Comparison of ENCODE assay signal across 18 cellular contexts in genomic region chr2:145626301-145626700, GRCh38.
A peak's percentile ranks its signal among the peaks of the same experiment; 100 is the strongest.
DNase-seq lines count a peak whose midpoint lies in the region; ATAC-seq, FAIRE-seq and TF ChIP-seq lines count a peak whose summit lies in the region.
"Had no signal": no experiment of that assay in that cellular context is flagged by ENCODE, and none has a peak within 500 bp of the region (broad histone marks: within the 10 kb centered on the region; RNA-seq: fewer than 3 reads in every experiment).

No MANE protein-coding gene starts in this region.

- intact Hi-C loops in HepG2 (cut with micrococcal nuclease; ENCODE audit: unreplicated experiment): no loop called here
- intact Hi-C loops in right lobe of liver (cut with DNase I): no loop called here

- POLR2A ChIA-PET in HepG2 (lab: Yijun Ruan, JAX): no interaction called here

- H3K79me2 ChIP-seq in HepG2 (ENCODE audit: insufficient read depth, low read length): no peaks in the 10 kb centered on the region

- H3K27me3 ChIP-seq in HepG2 (ENCODE audit: control insufficient read depth in 1 of 2, insufficient read depth in 2 of 2, low read length in 2 of 2) (no peaks in the 10 kb centered on the region), right lobe of liver (no peaks in the 10 kb centered on the region)
- H3K27me3 ChIP-seq: BLaER1 had no signal

- H3K9ac ChIP-seq in HepG2 (ENCODE audit: insufficient read depth, low read depth, low read length): no peak overlapping the region
- H3K9ac ChIP-seq: BLaER1 had no signal

- CTCF ChIA-PET in HepG2 (lab: Yijun Ruan, JAX; ENCODE audit: low intra/inter-chr PET ratio, low total read pairs): no interaction called here

- H3K36me3 ChIP-seq in HepG2 (replicated peaks in 1 of 2; ENCODE audit: control insufficient read depth in 1 of 2, insufficient read depth in 2 of 2, low read length in 2 of 2) (no peaks in the 10 kb centered on the region), right lobe of liver (no peaks in the 10 kb centered on the region)
- H3K36me3 ChIP-seq: BLaER1 had no signal

- BruUV-seq in HepG2 (replicated peaks; lab: Mats Ljungman, UMichigan): no TSS peak

- H3K4me1 ChIP-seq in HepG2 (ENCODE audit: insufficient read depth, low read length): no peaks in the 10 kb centered on the region
- no peaks in the 10 kb centered on the region for H3K4me1 ChIP-seq in right lobe of liver
- H3K4me1 ChIP-seq: BLaER1, Caco-2 had no signal

- no peak overlapping the region for H3K4me2 ChIP-seq in HepG2 (ENCODE audit: low read depth, low read length)
- H3K4me2 ChIP-seq: BLaER1 had no signal

- no peaks in the 10 kb centered on the region for H3K9me3 ChIP-seq in HepG2 (ENCODE audit: low read length)
- H3K9me3 ChIP-seq in right lobe of liver: no peaks in the 10 kb centered on the region
- H3K9me3 ChIP-seq: BLaER1, Caco-2 had no signal

- TF ChIP-seq CTCF in HepG2 (CRISPR knock-in tag; IDR thresholded peaks at IDR 0.05) (no peak), right lobe of liver (IDR thresholded peaks at IDR 0.05) (no peak)

- no peak for TF ChIP-seq EP300 in HepG2 (IDR thresholded peaks at IDR 0.05; ENCODE audit: low read depth in 2 of 2, low read length in 2 of 2)
- TF ChIP-seq EP300 in HepG2 (CRISPR knock-in tag; IDR thresholded peaks at IDR 0.05; ENCODE audit: borderline replicate concordance): no peak

- TF ChIP-seq RAD21 in HepG2 (CRISPR knock-in tag; IDR thresholded peaks at IDR 0.05): no peak

- H4K20me1 ChIP-seq in HepG2 (ENCODE audit: insufficient read depth, low read length): no peaks in the 10 kb centered on the region
- H4K20me1 ChIP-seq: BLaER1 had no signal

- FAIRE-seq in HepG2 (lab: Jason Lieb, UNC): no peak
- FAIRE-seq: GM12892, H54 had no signal

- ATAC-seq in HepG2 (no peak), right lobe of liver (no peak), GM19324 (IDR thresholded peaks at IDR 0.05; ENCODE audit: low FRiP score, unreplicated experiment) (no peak), HG03460 (IDR thresholded peaks at IDR 0.05; ENCODE audit: unreplicated experiment) (no peak)
- ATAC-seq in activated CD4-positive, CD25-positive, alpha-beta regulatory T cell treated with anti-CD3 and anti-CD28 coated beads, Interleukin-2, amount 50 U/mL, for 24 hours: no peak
- ATAC-seq: HCT116 had no signal

- no peak for DNase-seq in HepG2 (ENCODE audit: low spot score)
- no peak for DNase-seq in right lobe of liver
- peak; percentile 19 for DNase-seq in dedifferentiated amniotic fluid mesenchymal stem cell (ENCODE audit: extremely low spot score)
- peak; percentile 50 for DNase-seq in fibroblast of peridontal ligament (ENCODE audit: extremely low read depth)
- peak; percentile 14 for DNase-seq in stromal cell of bone marrow (ENCODE audit: low read depth)
- DNase-seq: 8988T; AML-193; Caco-2; CD8-positive, alpha-beta memory T cell; DND-41; GDM1 had no signal

- H3K27ac ChIP-seq in HepG2 (ENCODE audit: extremely low read length, insufficient read depth, low read length): no peak overlapping the region
- H3K27ac ChIP-seq in right lobe of liver: no peak overlapping the region
- H3K27ac ChIP-seq: BLaER1 had no signal

- in situ Hi-C loops in HepG2 (cut with HindIII; ENCODE audit: extremely low pct_ligation_motif_present, low pct_unique_long_range_greater_than_20kb): no loop called here

- peak overlapping the region; percentile 21 for H2AFZ ChIP-seq in HepG2 (ENCODE audit: low read length)

- H3K4me3 ChIP-seq in HepG2 (replicated peaks in 1 of 3; ENCODE audit: insufficient read depth in 1 of 3, low read depth in 2 of 3, low read length in 3 of 3): no peak overlapping the region
- H3K4me3 ChIP-seq in right lobe of liver: no peak overlapping the region
- H3K4me3 ChIP-seq: BLaER1 had no signal

- TF ChIP-seq POLR2A in HepG2 (IDR thresholded peaks at IDR 0.05; ENCODE audit: insufficient read depth in 1 of 2, low read depth in 2 of 2, low read length in 2 of 2) (no peak), right lobe of liver (IDR thresholded peaks at IDR 0.05) (no peak)

TF ChIP-seq in HepG2, 621 proteins besides CTCF, POLR2A, EP300 and RAD21:
- TF ChIP-seq TBX2 (CRISPR knock-in tag; IDR thresholded peaks at IDR 0.05; ENCODE audit: borderline replicate concordance) (no peak), SYNCRIP (IDR thresholded peaks at IDR 0.05; ENCODE audit: insufficient read depth, low read depth, low read length) (no peak), NBN (conservative IDR thresholded peaks at IDR 0.05) (no peak), ZNF83 (CRISPR knock-in tag; IDR thresholded peaks at IDR 0.05; ENCODE audit: borderline replicate concordance) (no peak), EZH2 (conservative IDR thresholded peaks at IDR 0.05; ENCODE audit: low read depth, low read length) (no peak), ETV5 (CRISPR knock-in tag; IDR thresholded peaks at IDR 0.05; ENCODE audit: borderline replicate concordance) (no peak), CEBPB (IDR thresholded peaks at IDR 0.05; ENCODE audit: borderline replicate concordance, low read depth, low read length) (no peak), ZNF615 (CRISPR knock-in tag; IDR thresholded peaks at IDR 0.05; ENCODE audit: borderline replicate concordance) (no peak), TFDP2 (CRISPR knock-in tag; IDR thresholded peaks at IDR 0.05) (no peak), SP4 (CRISPR knock-in tag; IDR thresholded peaks at IDR 0.05) (no peak), MTA1 (CRISPR knock-in tag; IDR thresholded peaks at IDR 0.05; ENCODE audit: borderline replicate concordance) (no peak), SAFB2 (CRISPR knock-in tag; IDR thresholded peaks at IDR 0.05; ENCODE audit: borderline replicate concordance, low read depth) (no peak), ZSCAN30 (CRISPR knock-in tag; IDR thresholded peaks at IDR 0.05) (no peak), ZFP36 (IDR thresholded peaks at IDR 0.05; ENCODE audit: borderline replicate concordance, low read depth, low read length, partially characterized antibody) (no peak), YEATS4 (CRISPR knock-in tag; IDR thresholded peaks at IDR 0.05; ENCODE audit: borderline replicate concordance) (no peak)
- TF ChIP-seq, protein P1, sequence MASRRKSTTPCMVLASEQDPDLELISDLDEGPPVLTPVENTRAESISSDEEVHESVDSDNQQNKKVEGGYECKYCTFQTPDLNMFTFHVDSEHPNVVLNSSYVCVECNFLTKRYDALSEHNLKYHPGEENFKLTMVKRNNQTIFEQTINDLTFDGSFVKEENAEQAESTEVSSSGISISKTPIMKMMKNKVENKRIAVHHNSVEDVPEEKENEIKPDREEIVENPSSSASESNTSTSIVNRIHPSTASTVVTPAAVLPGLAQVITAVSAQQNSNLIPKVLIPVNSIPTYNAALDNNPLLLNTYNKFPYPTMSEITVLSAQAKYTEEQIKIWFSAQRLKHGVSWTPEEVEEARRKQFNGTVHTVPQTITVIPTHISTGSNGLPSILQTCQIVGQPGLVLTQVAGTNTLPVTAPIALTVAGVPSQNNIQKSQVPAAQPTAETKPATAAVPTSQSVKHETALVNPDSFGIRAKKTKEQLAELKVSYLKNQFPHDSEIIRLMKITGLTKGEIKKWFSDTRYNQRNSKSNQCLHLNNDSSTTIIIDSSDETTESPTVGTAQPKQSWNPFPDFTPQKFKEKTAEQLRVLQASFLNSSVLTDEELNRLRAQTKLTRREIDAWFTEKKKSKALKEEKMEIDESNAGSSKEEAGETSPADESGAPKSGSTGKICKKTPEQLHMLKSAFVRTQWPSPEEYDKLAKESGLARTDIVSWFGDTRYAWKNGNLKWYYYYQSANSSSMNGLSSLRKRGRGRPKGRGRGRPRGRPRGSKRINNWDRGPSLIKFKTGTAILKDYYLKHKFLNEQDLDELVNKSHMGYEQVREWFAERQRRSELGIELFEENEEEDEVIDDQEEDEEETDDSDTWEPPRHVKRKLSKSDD (CRISPR knock-in tag; IDR thresholded peaks at IDR 0.05; ENCODE audit: low read depth): no peak

Comparison
In these comparisons a context has a peak if more than half of its experiments do, and no peak if none do; other contexts are left out.
1. DNase-seq: peak in dedifferentiated amniotic fluid mesenchymal stem cell (single experiment), fibroblast of peridontal ligament (single experiment) and stromal cell of bone marrow (single experiment); none in HepG2 (single experiment) and right lobe of liver (0 of 3).